ENCODE assay signal across 1 cellular context in genomic region chr12:121490401-121491257, GRCh38.
TF ChIP-seq lines count a peak whose summit lies in the region.

No MANE protein-coding gene starts in this region.

TF ChIP-seq in HepG2, 621 proteins besides CTCF, POLR2A, EP300 and RAD21 (continued from another document and continues in another):
- TF ChIP-seq, protein P1, sequence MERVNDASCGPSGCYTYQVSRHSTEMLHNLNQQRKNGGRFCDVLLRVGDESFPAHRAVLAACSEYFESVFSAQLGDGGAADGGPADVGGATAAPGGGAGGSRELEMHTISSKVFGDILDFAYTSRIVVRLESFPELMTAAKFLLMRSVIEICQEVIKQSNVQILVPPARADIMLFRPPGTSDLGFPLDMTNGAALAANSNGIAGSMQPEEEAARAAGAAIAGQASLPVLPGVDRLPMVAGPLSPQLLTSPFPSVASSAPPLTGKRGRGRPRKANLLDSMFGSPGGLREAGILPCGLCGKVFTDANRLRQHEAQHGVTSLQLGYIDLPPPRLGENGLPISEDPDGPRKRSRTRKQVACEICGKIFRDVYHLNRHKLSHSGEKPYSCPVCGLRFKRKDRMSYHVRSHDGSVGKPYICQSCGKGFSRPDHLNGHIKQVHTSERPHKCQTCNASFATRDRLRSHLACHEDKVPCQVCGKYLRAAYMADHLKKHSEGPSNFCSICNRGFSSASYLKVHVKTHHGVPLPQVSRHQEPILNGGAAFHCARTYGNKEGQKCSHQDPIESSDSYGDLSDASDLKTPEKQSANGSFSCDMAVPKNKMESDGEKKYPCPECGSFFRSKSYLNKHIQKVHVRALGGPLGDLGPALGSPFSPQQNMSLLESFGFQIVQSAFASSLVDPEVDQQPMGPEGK (CRISPR knock-in tag; IDR thresholded peaks at IDR 0.05), result peak; percentile 77
- TF ChIP-seq KMT2B (CRISPR knock-in tag; IDR thresholded peaks at IDR 0.05) (0 out of 2 replicates have a peak, but pooled peaks have one; percentile 30), ZNF709 (CRISPR knock-in tag; IDR thresholded peaks at IDR 0.05) (0 out of 2 replicates have a peak, but pooled peaks have one; percentile 29), PITX1 (CRISPR knock-in tag; IDR thresholded peaks at IDR 0.05) (peak; percentile 92), RARA (CRISPR knock-in tag; IDR thresholded peaks at IDR 0.05) (peak; percentile 85), ETV5 (CRISPR knock-in tag; IDR thresholded peaks at IDR 0.05; ENCODE audit: borderline replicate concordance) (peak; percentile 86), ZMYM2 (CRISPR knock-in tag; IDR thresholded peaks at IDR 0.05) (no peak; the same call in 1 of the 2 replicates), ELK4 (CRISPR knock-in tag; IDR thresholded peaks at IDR 0.05; ENCODE audit: borderline replicate concordance) (no peak), ZNF713 (CRISPR knock-in tag; IDR thresholded peaks at IDR 0.05) (no peak), TEAD3 (CRISPR knock-in tag; optimal IDR thresholded peaks at IDR 0.05; ENCODE audit: borderline replicate concordance) (peak; percentile 90), ZMAT3 (CRISPR knock-in tag; conservative IDR thresholded peaks at IDR 0.05) (no peak), ZIK1 (CRISPR knock-in tag; IDR thresholded peaks at IDR 0.05; ENCODE audit: borderline replicate concordance, low read depth) (no peak), DNMT1 (CRISPR knock-in tag; IDR thresholded peaks at IDR 0.05) (0 out of 2 replicates have a peak, but pooled peaks have one; percentile 33), ZNF292 (CRISPR knock-in tag; IDR thresholded peaks at IDR 0.05; ENCODE audit: borderline replicate concordance, low read depth) (peak; percentile 72; the same call in 1 of the 2 replicates), CBFB (CRISPR knock-in tag; IDR thresholded peaks at IDR 0.05) (peak; percentile 78; the same call in 1 of the 2 replicates), RXRA (CRISPR knock-in tag; IDR thresholded peaks at IDR 0.05) (peak; percentile 93), POLR2AphosphoS2 (IDR thresholded peaks at IDR 0.05; ENCODE audit: low read depth, low read length) (no peak), KMT2A (CRISPR knock-in tag; IDR thresholded peaks at IDR 0.05) (no peak), CENPT (CRISPR knock-in tag; IDR thresholded peaks at IDR 0.05; ENCODE audit: low read depth) (no peak), SALL2 (CRISPR knock-in tag; IDR thresholded peaks at IDR 0.05) (no peak), ZNF674 (CRISPR knock-in tag; IDR thresholded peaks at IDR 0.05; ENCODE audit: low read depth) (no peak), NKX3-1 (CRISPR knock-in tag; IDR thresholded peaks at IDR 0.05) (peak; percentile 97), ZNF264 (CRISPR knock-in tag; IDR thresholded peaks at IDR 0.05) (peak; percentile 73; the same call in 1 of the 2 replicates), AKAP8 (CRISPR knock-in tag; IDR thresholded peaks at IDR 0.05) (no peak), SRF (IDR thresholded peaks at IDR 0.05; ENCODE audit: low read depth, low read length) (peak; percentile 80), JUN (CRISPR knock-in tag; IDR thresholded peaks at IDR 0.05) (peak; percentile 67), ZGPAT (CRISPR knock-in tag; IDR thresholded peaks at IDR 0.05) (peak; percentile 80), ZNF333 (CRISPR knock-in tag; IDR thresholded peaks at IDR 0.05; ENCODE audit: borderline replicate concordance) (0 out of 2 replicates have a peak, but pooled peaks have one; percentile 4), DDIT3 (CRISPR knock-in tag; IDR thresholded peaks at IDR 0.05) (no peak), KDM6A (CRISPR knock-in tag; IDR thresholded peaks at IDR 0.05; ENCODE audit: low read depth) (no peak; the same call in 1 of the 2 replicates), ZEB1 (IDR thresholded peaks at IDR 0.05; ENCODE audit: insufficient replicate concordance, low read depth) (peak; percentile 74), HES4 (CRISPR knock-in tag; IDR thresholded peaks at IDR 0.05; ENCODE audit: borderline replicate concordance) (no peak), ZNF468 (CRISPR knock-in tag; IDR thresholded peaks at IDR 0.05) (no peak), ZNF703 (CRISPR knock-in tag; IDR thresholded peaks at IDR 0.05; ENCODE audit: borderline replicate concordance) (peak; percentile 74; the same call in 1 of the 2 replicates), ZMYM4 (CRISPR knock-in tag; IDR thresholded peaks at IDR 0.05) (peak; percentile 43; the same call in 1 of the 2 replicates), RERE (CRISPR knock-in tag; IDR thresholded peaks at IDR 0.05; ENCODE audit: low read depth) (peak; percentile 77), RFXAP (CRISPR knock-in tag; IDR thresholded peaks at IDR 0.05; ENCODE audit: borderline replicate concordance) (peak; percentile 80; the same call in 1 of the 2 replicates), ARNT2 (CRISPR knock-in tag; IDR thresholded peaks at IDR 0.05; ENCODE audit: low read depth) (no peak)
- TF ChIP-seq, protein P2, sequence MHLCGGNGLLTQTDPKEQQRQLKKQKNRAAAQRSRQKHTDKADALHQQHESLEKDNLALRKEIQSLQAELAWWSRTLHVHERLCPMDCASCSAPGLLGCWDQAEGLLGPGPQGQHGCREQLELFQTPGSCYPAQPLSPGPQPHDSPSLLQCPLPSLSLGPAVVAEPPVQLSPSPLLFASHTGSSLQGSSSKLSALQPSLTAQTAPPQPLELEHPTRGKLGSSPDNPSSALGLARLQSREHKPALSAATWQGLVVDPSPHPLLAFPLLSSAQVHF (CRISPR knock-in tag; IDR thresholded peaks at IDR 0.05), result no peak
- TF ChIP-seq, protein P3, sequence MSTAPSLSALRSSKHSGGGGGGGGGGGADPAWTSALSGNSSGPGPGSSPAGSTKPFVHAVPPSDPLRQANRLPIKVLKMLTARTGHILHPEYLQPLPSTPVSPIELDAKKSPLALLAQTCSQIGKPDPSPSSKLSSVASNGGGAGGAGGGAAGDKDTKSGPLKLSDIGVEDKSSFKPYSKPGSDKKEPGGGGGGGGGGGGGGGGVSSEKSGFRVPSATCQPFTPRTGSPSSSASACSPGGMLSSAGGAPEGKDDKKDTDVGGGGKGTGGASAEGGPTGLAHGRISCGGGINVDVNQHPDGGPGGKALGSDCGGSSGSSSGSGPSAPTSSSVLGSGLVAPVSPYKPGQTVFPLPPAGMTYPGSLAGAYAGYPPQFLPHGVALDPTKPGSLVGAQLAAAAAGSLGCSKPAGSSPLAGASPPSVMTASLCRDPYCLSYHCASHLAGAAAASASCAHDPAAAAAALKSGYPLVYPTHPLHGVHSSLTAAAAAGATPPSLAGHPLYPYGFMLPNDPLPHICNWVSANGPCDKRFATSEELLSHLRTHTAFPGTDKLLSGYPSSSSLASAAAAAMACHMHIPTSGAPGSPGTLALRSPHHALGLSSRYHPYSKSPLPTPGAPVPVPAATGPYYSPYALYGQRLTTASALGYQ (CRISPR knock-in tag; IDR thresholded peaks at IDR 0.05), result peak; percentile 91
- TF ChIP-seq, protein P4, sequence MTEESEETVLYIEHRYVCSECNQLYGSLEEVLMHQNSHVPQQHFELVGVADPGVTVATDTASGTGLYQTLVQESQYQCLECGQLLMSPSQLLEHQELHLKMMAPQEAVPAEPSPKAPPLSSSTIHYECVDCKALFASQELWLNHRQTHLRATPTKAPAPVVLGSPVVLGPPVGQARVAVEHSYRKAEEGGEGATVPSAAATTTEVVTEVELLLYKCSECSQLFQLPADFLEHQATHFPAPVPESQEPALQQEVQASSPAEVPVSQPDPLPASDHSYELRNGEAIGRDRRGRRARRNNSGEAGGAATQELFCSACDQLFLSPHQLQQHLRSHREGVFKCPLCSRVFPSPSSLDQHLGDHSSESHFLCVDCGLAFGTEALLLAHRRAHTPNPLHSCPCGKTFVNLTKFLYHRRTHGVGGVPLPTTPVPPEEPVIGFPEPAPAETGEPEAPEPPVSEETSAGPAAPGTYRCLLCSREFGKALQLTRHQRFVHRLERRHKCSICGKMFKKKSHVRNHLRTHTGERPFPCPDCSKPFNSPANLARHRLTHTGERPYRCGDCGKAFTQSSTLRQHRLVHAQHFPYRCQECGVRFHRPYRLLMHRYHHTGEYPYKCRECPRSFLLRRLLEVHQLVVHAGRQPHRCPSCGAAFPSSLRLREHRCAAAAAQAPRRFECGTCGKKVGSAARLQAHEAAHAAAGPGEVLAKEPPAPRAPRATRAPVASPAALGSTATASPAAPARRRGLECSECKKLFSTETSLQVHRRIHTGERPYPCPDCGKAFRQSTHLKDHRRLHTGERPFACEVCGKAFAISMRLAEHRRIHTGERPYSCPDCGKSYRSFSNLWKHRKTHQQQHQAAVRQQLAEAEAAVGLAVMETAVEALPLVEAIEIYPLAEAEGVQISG (CRISPR knock-in tag; IDR thresholded peaks at IDR 0.05), result peak; percentile 52
- TF ChIP-seq, protein P5, sequence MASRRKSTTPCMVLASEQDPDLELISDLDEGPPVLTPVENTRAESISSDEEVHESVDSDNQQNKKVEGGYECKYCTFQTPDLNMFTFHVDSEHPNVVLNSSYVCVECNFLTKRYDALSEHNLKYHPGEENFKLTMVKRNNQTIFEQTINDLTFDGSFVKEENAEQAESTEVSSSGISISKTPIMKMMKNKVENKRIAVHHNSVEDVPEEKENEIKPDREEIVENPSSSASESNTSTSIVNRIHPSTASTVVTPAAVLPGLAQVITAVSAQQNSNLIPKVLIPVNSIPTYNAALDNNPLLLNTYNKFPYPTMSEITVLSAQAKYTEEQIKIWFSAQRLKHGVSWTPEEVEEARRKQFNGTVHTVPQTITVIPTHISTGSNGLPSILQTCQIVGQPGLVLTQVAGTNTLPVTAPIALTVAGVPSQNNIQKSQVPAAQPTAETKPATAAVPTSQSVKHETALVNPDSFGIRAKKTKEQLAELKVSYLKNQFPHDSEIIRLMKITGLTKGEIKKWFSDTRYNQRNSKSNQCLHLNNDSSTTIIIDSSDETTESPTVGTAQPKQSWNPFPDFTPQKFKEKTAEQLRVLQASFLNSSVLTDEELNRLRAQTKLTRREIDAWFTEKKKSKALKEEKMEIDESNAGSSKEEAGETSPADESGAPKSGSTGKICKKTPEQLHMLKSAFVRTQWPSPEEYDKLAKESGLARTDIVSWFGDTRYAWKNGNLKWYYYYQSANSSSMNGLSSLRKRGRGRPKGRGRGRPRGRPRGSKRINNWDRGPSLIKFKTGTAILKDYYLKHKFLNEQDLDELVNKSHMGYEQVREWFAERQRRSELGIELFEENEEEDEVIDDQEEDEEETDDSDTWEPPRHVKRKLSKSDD (CRISPR knock-in tag; IDR thresholded peaks at IDR 0.05; ENCODE audit: low read depth), result no peak; the same call in 1 of the 2 replicates
- TF ChIP-seq, protein P6, sequence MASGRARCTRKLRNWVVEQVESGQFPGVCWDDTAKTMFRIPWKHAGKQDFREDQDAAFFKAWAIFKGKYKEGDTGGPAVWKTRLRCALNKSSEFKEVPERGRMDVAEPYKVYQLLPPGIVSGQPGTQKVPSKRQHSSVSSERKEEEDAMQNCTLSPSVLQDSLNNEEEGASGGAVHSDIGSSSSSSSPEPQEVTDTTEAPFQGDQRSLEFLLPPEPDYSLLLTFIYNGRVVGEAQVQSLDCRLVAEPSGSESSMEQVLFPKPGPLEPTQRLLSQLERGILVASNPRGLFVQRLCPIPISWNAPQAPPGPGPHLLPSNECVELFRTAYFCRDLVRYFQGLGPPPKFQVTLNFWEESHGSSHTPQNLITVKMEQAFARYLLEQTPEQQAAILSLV (CRISPR knock-in tag; IDR thresholded peaks at IDR 0.05; ENCODE audit: borderline replicate concordance), result no peak
